32 cellular contexts compared by ENCODE assay signal in the genomic region with DNA sequence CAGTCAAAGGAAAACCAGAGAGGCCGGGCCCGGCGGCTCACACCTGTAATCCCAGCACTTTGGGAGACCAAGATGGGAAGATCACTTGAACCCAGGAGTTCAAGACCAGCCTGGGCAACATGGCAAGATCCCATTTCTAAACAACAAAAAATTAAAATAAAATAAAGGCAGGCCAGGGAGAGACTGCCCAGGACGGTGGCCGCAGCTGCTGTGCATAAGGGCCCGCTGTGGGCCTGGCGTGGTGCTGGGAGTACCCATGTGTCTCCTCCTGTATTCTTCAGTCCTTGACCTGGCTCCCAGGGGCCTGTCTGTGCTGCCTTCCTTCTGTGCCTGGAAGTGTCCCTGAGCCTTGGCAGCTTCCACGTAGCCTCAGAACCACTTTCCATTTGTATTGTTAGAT.
"Had no signal": no experiment of that assay in that cellular context is flagged by ENCODE, and none has a peak within 500 bp of the region (broad histone marks: within the 10 kb centered on the region; RNA-seq: fewer than 3 reads in every experiment).

No MANE protein-coding gene starts in this region.

- H3K27ac ChIP-seq: adrenal gland, body of pancreas, brain microvascular endothelial cell, breast epithelium had no signal

- H3K27me3 ChIP-seq: adrenal gland, body of pancreas, brain microvascular endothelial cell had no signal

- H3K36me3 ChIP-seq: adrenal gland, brain microvascular endothelial cell, breast epithelium had no signal

- H3K9me3 Mint-ChIP-seq: activated CD4-positive, alpha-beta memory T cell treated with anti-CD3 and anti-CD28 coated beads for 36 hours; activated CD4-positive, alpha-beta T cell treated with anti-CD3 and anti-CD28 coated beads, Interleukin-2, amount 10 ng/mL, durations not matched to agents 24 days and 14 days; activated naive CD4-positive, alpha-beta T cell treated with anti-CD3 and anti-CD28 coated beads for 36 hours; activated naive CD4-positive, alpha-beta T cell treated with anti-CD3 and anti-CD28 coated beads, Interleukin-2, amount 50 U/mL, for 72 hours; activated naive CD8-positive, alpha-beta T cell treated with anti-CD3 and anti-CD28 coated beads for 36 hours; activated T-cell treated with anti-CD3 and anti-CD28 coated beads, Interleukin-2, amount 50 U/mL, for 4 hours; activated T-cell treated with anti-CD3 and anti-CD28 coated beads, Interleukin-2, amount 50 U/mL, for 72 hours; activated T-helper 1 cell treated with anti-CD3 and anti-CD28 coated beads, Interleukin-12 subunit alpha, Interleukin-12 subunit beta, Interleukin-2, Interleukin-4 antibody, amounts not matched to agents 30 ng/mL and 10 ng/mL and 1 ng/mL, durations not matched to agents 14 hours and 24 hours and 36 hours; activated T-helper 17 cell treated with anti-CD3 and anti-CD28 coated beads, Interleukin-2, amount 50 U/mL, for 72 hours; T-helper 1 cell treated with Interleukin-12 subunit alpha and Interleukin-12 subunit beta and Interleukin-4 antibody, amounts not matched to agents 30 μg/mL and 1 μg/mL, for 36 hours; T-helper 2 cell treated with Interferon-gamma antibody and Interleukin-4, amounts not matched to agents 5 μg/mL and 100 μg/mL, for 36 hours had no signal

- H3K27me3 Mint-ChIP-seq: activated CD4-positive, alpha-beta T cell treated with anti-CD3 and anti-CD28 coated beads, Interleukin-2, amount 10 ng/mL, durations not matched to agents 24 days and 14 days had no signal

- H3K4me3 ChIP-seq: adrenal gland, body of pancreas, breast epithelium had no signal

- ATAC-seq: activated CD8-positive, alpha-beta T cell treated with anti-CD3 and anti-CD28 coated beads for 36 hours; activated naive CD4-positive, alpha-beta T cell treated with anti-CD3 and anti-CD28 coated beads, Interleukin-2, amount 50 U/mL, for 72 hours; activated T-cell treated with anti-CD3 and anti-CD28 coated beads, Interleukin-2, amount 50 U/mL, for 4 hours; activated T-cell treated with anti-CD3 and anti-CD28 coated beads, Interleukin-2, amount 50 U/mL, for 72 hours; activated T-helper 17 cell treated with anti-CD3 and anti-CD28 coated beads, Interleukin-2, amount 50 U/mL, for 72 hours; body of pancreas had no signal

- H3K4me1 ChIP-seq: adrenal gland, body of pancreas, breast epithelium had no signal

- H3K4me1 Mint-ChIP-seq: activated B cell treated with CpG ODN at 0.5 μM for 24 hours; activated CD4-positive, alpha-beta T cell treated with anti-CD3 and anti-CD28 coated beads, Interleukin-2, amount 10 ng/mL, durations not matched to agents 24 days and 14 days; activated T-helper 17 cell treated with anti-CD3 and anti-CD28 coated beads, Interleukin-2, amount 50 U/mL, for 72 hours had no signal

- H3K36me3 Mint-ChIP-seq: activated CD4-positive, alpha-beta memory T cell treated with anti-CD3 and anti-CD28 coated beads for 36 hours; activated naive CD4-positive, alpha-beta T cell treated with anti-CD3 and anti-CD28 coated beads, Interleukin-2, amount 50 U/mL, for 72 hours; activated naive CD8-positive, alpha-beta T cell treated with anti-CD3 and anti-CD28 coated beads for 36 hours had no signal

- H3K4me3 Mint-ChIP-seq: activated B cell treated with CpG ODN at 0.5 μM for 24 hours; activated CD4-positive, alpha-beta memory T cell treated with anti-CD3 and anti-CD28 coated beads for 36 hours; activated CD4-positive, alpha-beta T cell treated with anti-CD3 and anti-CD28 coated beads, Interleukin-2, amount 10 ng/mL, durations not matched to agents 24 days and 14 days; activated CD8-positive, alpha-beta T cell treated with anti-CD3 and anti-CD28 coated beads for 36 hours; activated naive CD4-positive, alpha-beta T cell treated with anti-CD3 and anti-CD28 coated beads for 36 hours; activated naive CD8-positive, alpha-beta T cell treated with anti-CD3 and anti-CD28 coated beads for 36 hours; activated T-cell treated with anti-CD3 and anti-CD28 coated beads, Interleukin-2, amount 50 U/mL, for 4 hours; activated T-cell treated with anti-CD3 and anti-CD28 coated beads, Interleukin-2, amount 50 U/mL, for 72 hours; activated T-helper 1 cell treated with anti-CD3 and anti-CD28 coated beads, Interleukin-12 subunit alpha, Interleukin-12 subunit beta, Interleukin-2, Interleukin-4 antibody, amounts not matched to agents 30 ng/mL and 10 ng/mL and 1 ng/mL, durations not matched to agents 14 hours and 24 hours and 36 hours; activated T-helper 17 cell treated with anti-CD3 and anti-CD28 coated beads, Interleukin-2, amount 50 U/mL, for 72 hours; T-helper 1 cell treated with Interleukin-12 subunit alpha and Interleukin-12 subunit beta and Interleukin-4 antibody, amounts not matched to agents 30 μg/mL and 1 μg/mL, for 36 hours; T-helper 2 cell treated with Interferon-gamma antibody and Interleukin-4, amounts not matched to agents 5 μg/mL and 100 μg/mL, for 36 hours had no signal

- H3K27ac Mint-ChIP-seq: activated B cell treated with CpG ODN at 0.5 μM for 24 hours; activated CD4-positive, alpha-beta memory T cell treated with anti-CD3 and anti-CD28 coated beads for 36 hours; activated CD4-positive, alpha-beta T cell treated with anti-CD3 and anti-CD28 coated beads, Interleukin-2, amount 10 ng/mL, durations not matched to agents 24 days and 14 days; activated CD8-positive, alpha-beta T cell treated with anti-CD3 and anti-CD28 coated beads for 36 hours; activated naive CD4-positive, alpha-beta T cell treated with anti-CD3 and anti-CD28 coated beads for 36 hours; activated naive CD4-positive, alpha-beta T cell treated with anti-CD3 and anti-CD28 coated beads, Interleukin-2, amount 50 U/mL, for 72 hours; activated naive CD8-positive, alpha-beta T cell treated with anti-CD3 and anti-CD28 coated beads for 36 hours; activated T-cell treated with anti-CD3 and anti-CD28 coated beads, Interleukin-2, amount 50 U/mL, for 72 hours; activated T-helper 1 cell treated with anti-CD3 and anti-CD28 coated beads, Interleukin-12 subunit alpha, Interleukin-12 subunit beta, Interleukin-2, Interleukin-4 antibody, amounts not matched to agents 30 ng/mL and 10 ng/mL and 1 ng/mL, durations not matched to agents 14 hours and 24 hours and 36 hours; activated T-helper 17 cell treated with anti-CD3 and anti-CD28 coated beads, Interleukin-2, amount 50 U/mL, for 72 hours; T-helper 1 cell treated with Interleukin-12 subunit alpha and Interleukin-12 subunit beta and Interleukin-4 antibody, amounts not matched to agents 30 μg/mL and 1 μg/mL, for 36 hours; T-helper 2 cell treated with Interferon-gamma antibody and Interleukin-4, amounts not matched to agents 5 μg/mL and 100 μg/mL, for 36 hours had no signal

- H3K9me3 ChIP-seq: adrenal gland, body of pancreas had no signal

- DNase-seq: activated B cell treated with CpG ODN at 0.5 μM for 24 hours; activated CD4-positive, alpha-beta memory T cell treated with anti-CD3 and anti-CD28 coated beads for 36 hours; activated CD4-positive, alpha-beta T cell treated with anti-CD3 and anti-CD28 coated beads for 4 hours; activated CD4-positive, alpha-beta T cell treated with anti-CD3 and anti-CD28 coated beads, Interleukin-2, amount 10 ng/mL, durations not matched to agents 24 days and 14 days; activated CD4-positive, alpha-beta T cell treated with anti-CD3 and anti-CD28 coated beads, Interleukin-2, amount 50 U/mL, for 1 hour; activated CD4-positive, alpha-beta T cell treated with anti-CD3 and anti-CD28 coated beads, Interleukin-2, amount 50 U/mL, for 4 hours; activated CD4-positive, CD25-positive, alpha-beta regulatory T cell treated with anti-CD3 and anti-CD28 coated beads, Interleukin-2, amount 50 U/mL, for 72 hours; activated CD8-positive, alpha-beta memory T cell treated with anti-CD3 and anti-CD28 coated beads, Interleukin-2, amount 50 U/mL, for 4 hours; activated CD8-positive, alpha-beta T cell treated with anti-CD3 and anti-CD28 coated beads for 36 hours; activated effector memory CD4-positive, alpha-beta T cell treated with anti-CD3 and anti-CD28 coated beads, Interleukin-2, amount 50 U/mL, for 16 hours; activated gamma-delta T cell treated with Interleukin-2 at 50 U/mL for 16 hours; activated naive CD4-positive, alpha-beta T cell; activated naive CD4-positive, alpha-beta T cell treated with anti-CD3 and anti-CD28 coated beads for 36 hours; activated naive CD8-positive, alpha-beta T cell treated with anti-CD3 and anti-CD28 coated beads for 36 hours; activated T-cell treated with anti-CD3 and anti-CD28 coated beads for 4 hours; activated T-cell treated with anti-CD3 and anti-CD28 coated beads, Interleukin-2, amount 50 U/mL, for 1 hour; activated T-cell treated with anti-CD3 and anti-CD28 coated beads, Interleukin-2, amount 50 U/mL, for 4 hours; activated T-cell treated with anti-CD3 and anti-CD28 coated beads, Interleukin-2, amount 50 U/mL, for 72 hours; adrenal gland; amniotic stem cell; body of pancreas; brain microvascular endothelial cell; central memory CD4-positive, alpha-beta T cell; T-helper 1 cell; T-helper 2 cell; T-helper 9 cell had no signal
